ENCODE assay signal across 1 cellular context in genomic region chr12:53722450-53723041, GRCh38.
TF ChIP-seq lines count a peak whose summit lies in the region.

No MANE protein-coding gene starts in this region.

TF ChIP-seq in IMR-90, 13 proteins besides CTCF, POLR2A, EP300 and RAD21:
- TF ChIP-seq CEBPB (IDR thresholded peaks at IDR 0.05; ENCODE audit: low read depth, low read length) (peak; percentile 78), ELK1 (IDR thresholded peaks at IDR 0.05; ENCODE audit: borderline replicate concordance, low read depth, low read length) (no peak)
